In genomic region chr11:69362315-69362714, GRCh38 we compare ENCODE assay signal across 24 cellular contexts.
DNase-seq lines count a peak whose midpoint lies in the region; ATAC-seq, FAIRE-seq and TF ChIP-seq lines count a peak whose summit lies in the region.
"Had no signal": no experiment of that assay in that cellular context is flagged by ENCODE, and none has a peak within 500 bp of the region (broad histone marks: within the 10 kb centered on the region; RNA-seq: fewer than 3 reads in every experiment).

No MANE protein-coding gene starts in this region.

- H4K20me1 ChIP-seq in K562 (replicated peaks; ENCODE audit: control insufficient read depth, insufficient read depth, low read length) = no peaks in the 10 kb centered on the region

- BruUV-seq in K562 (replicated peaks; lab: Mats Ljungman, UMichigan) = no TSS peak

- no peak overlapping the region for H3K4me3 ChIP-seq in H7 (ENCODE audit: insufficient read depth, low read depth, low read length)
- no peak overlapping the region for H3K4me3 ChIP-seq in K562
- H3K4me3 ChIP-seq: adrenal gland, dorsolateral prefrontal cortex, SK-N-MC, spleen had no signal

- H3K4me3 Mint-ChIP-seq in activated T-cell treated with anti-CD3 and anti-CD28 coated beads, Interleukin-2, amount 50 U/mL, for 4 hours = no peak overlapping the region
- H3K4me3 Mint-ChIP-seq: activated T-helper 1 cell treated with anti-CD3 and anti-CD28 coated beads, Interleukin-12 subunit alpha, Interleukin-12 subunit beta, Interleukin-2, Interleukin-4 antibody, amounts not matched to agents 30 ng/mL and 10 ng/mL and 1 ng/mL, durations not matched to agents 14 hours and 24 hours and 36 hours; immature natural killer cell had no signal

- ATAC-seq in K562 (peak; percentile 59; the same call in 2 of the 3 replicates), HG03460 (IDR thresholded peaks at IDR 0.05; ENCODE audit: unreplicated experiment) (no peak)
- ATAC-seq in activated T-cell treated with anti-CD3 and anti-CD28 coated beads, Interleukin-2, amount 50 U/mL, for 4 hours = no peak

- TF ChIP-seq EP300 in K562 (IDR thresholded peaks at IDR 0.05; ENCODE audit: low read length) = no peak

- WGBS in K562 (ENCODE audit: insufficient coverage, low coverage, missing lambda C conversion rate) = 20% methylated on average over 3 of the region's 3 CpGs

- TF ChIP-seq CTCF in K562 (IDR thresholded peaks at IDR 0.05 in 2 of 3, conservative IDR thresholded peaks at IDR 0.05 in 1 of 3; ENCODE audit: insufficient read depth in 2 of 3, low read depth in 1 of 3, low read length in 3 of 3) = peak in 1 of 3 experiments; percentile 7; a peak in 1 of 6 replicates

- POLR2A ChIA-PET in K562 (lab: Yijun Ruan, JAX) = interaction anchor here (0.5 to 0.6 kb wide), 2 partner anchors 268 to 540 kb away, joined by 3 to 4 read pairs; no protein-coding TSS in a partner anchor

- no peak for FAIRE-seq in K562 (lab: Jason Lieb, UNC)
- FAIRE-seq: bronchial epithelial cell had no signal

- H3K36me3 ChIP-seq in H7 (replicated peaks; ENCODE audit: control insufficient read depth, insufficient read depth, low read length) (no peaks in the 10 kb centered on the region), K562 (ENCODE audit: control insufficient read depth, insufficient read depth, low read length) (no peaks in the 10 kb centered on the region; the same call in 2 of the 3 replicates)
- H3K36me3 ChIP-seq: adrenal gland, spleen had no signal

- 0 out of 2 replicates have a peak overlapping the region, but pooled peaks have one; percentile 3 for H2AFZ ChIP-seq in K562 (ENCODE audit: low read depth, low read length)

- peaks cover 3% of the 10 kb centered on the region for H3K9me3 Mint-ChIP-seq in activated T-cell treated with anti-CD3 and anti-CD28 coated beads, Interleukin-2, amount 50 U/mL, for 4 hours
- H3K9me3 Mint-ChIP-seq: activated T-helper 1 cell treated with anti-CD3 and anti-CD28 coated beads, Interleukin-12 subunit alpha, Interleukin-12 subunit beta, Interleukin-2, Interleukin-4 antibody, amounts not matched to agents 30 ng/mL and 10 ng/mL and 1 ng/mL, durations not matched to agents 14 hours and 24 hours and 36 hours had no signal

- no peaks in the 10 kb centered on the region for H3K4me1 Mint-ChIP-seq in activated T-cell treated with anti-CD3 and anti-CD28 coated beads, Interleukin-2, amount 50 U/mL, for 4 hours (ENCODE audit: low read depth)
- H3K4me1 Mint-ChIP-seq: immature natural killer cell had no signal

- H3K27me3 ChIP-seq in H7 (ENCODE audit: control insufficient read depth, insufficient read depth, low read length) (no peaks in the 10 kb centered on the region), K562 (ENCODE audit: control insufficient read depth in 2 of 2, insufficient read depth in 2 of 2, low read length in 2 of 2) (no peaks in the 10 kb centered on the region)
- H3K27me3 ChIP-seq: adrenal gland, dorsolateral prefrontal cortex, spleen had no signal

- no peak overlapping the region for H3K4me2 ChIP-seq in K562 (ENCODE audit: insufficient read depth, low read length)

- H3K4me1 ChIP-seq in K562 (replicated peaks in 1 of 2; ENCODE audit: control insufficient read depth in 2 of 2, insufficient read depth in 2 of 2, low read length in 2 of 2) = peaks cover 0 to 11% of the 10 kb centered on the region in 2 experiments; a peak in 4 of 5 replicates
- H3K4me1 ChIP-seq: adrenal gland, spleen had no signal

- no peaks in the 10 kb centered on the region for H3K27me3 Mint-ChIP-seq in activated T-cell treated with anti-CD3 and anti-CD28 coated beads, Interleukin-2, amount 50 U/mL, for 4 hours (ENCODE audit: low read depth)

- in situ Hi-C loops in K562 (cut with MboI) = no loop called here

- peak; percentile 22 for DNase-seq in activated CD8-positive, alpha-beta memory T cell treated with anti-CD3 and anti-CD28 coated beads, Interleukin-2, amount 50 U/mL, for 48 hours
- DNase-seq in activated CD8-positive, alpha-beta memory T cell treated with anti-CD3 and anti-CD28 coated beads, Interleukin-2, amount 50 U/mL, for 4 hours = no peak
- DNase-seq in H7 (peak; percentile 61), K562 (ENCODE audit: extremely low read depth in 1 of 4, low spot score in 3 of 4) (no peak), posterior vena cava (ENCODE audit: low spot score) (peak; percentile 22), NCI-H1417 treated with DMSO at 0.1 percent for 48 hours (lab: John Stamatoyannopoulos, UW) (no peak)
- DNase-seq in activated T-cell treated with anti-CD3 and anti-CD28 coated beads, Interleukin-2, amount 50 U/mL, for 4 hours = no peak
- DNase-seq: ACHN, immature natural killer cell, NCI-H1694, NCI-H748 treated with DMSO at 0.1 percent for 48 hours, spleen, substantia nigra, T-helper 2 cell had no signal

- no peak overlapping the region for H3K27ac ChIP-seq in K562 (ENCODE audit: extremely low read depth, low read depth, low read length)
- H3K27ac ChIP-seq: adrenal gland, C4-2B, dorsolateral prefrontal cortex, epithelial cell of prostate, HL-60, SK-N-MC, spleen, VCaP had no signal

- H3K9me1 ChIP-seq in K562 (ENCODE audit: control insufficient read depth, insufficient read depth, low read length) = no peaks in the 10 kb centered on the region

- TF ChIP-seq POLR2A in K562 (conservative IDR thresholded peaks at IDR 0.05) = no peak

- no peak overlapping the region for H3K9ac ChIP-seq in K562 (ENCODE audit: insufficient read depth in 1 of 2, low read depth in 2 of 2, low read length in 2 of 2)

- H3K36me3 Mint-ChIP-seq in activated T-cell treated with anti-CD3 and anti-CD28 coated beads, Interleukin-2, amount 50 U/mL, for 4 hours (ENCODE audit: insufficient read depth) = peaks cover 1% of the 10 kb centered on the region
- H3K36me3 Mint-ChIP-seq: immature natural killer cell had no signal

- H3K9me3 ChIP-seq in K562 (replicated peaks; ENCODE audit: control insufficient read depth, insufficient read depth, low read depth, low read length) = peaks cover 7% of the 10 kb centered on the region; the same call in 1 of the 2 replicates

- no peaks in the 10 kb centered on the region for H3K79me2 ChIP-seq in K562 (ENCODE audit: control insufficient read depth, insufficient read depth, low read length)

- CTCF ChIA-PET in K562 (lab: Yijun Ruan, JAX; ENCODE audit: low intra/inter-chr PET ratio) = no interaction called here

- no peak for TF ChIP-seq RAD21 in K562 (CRISPR knock-in tag; conservative IDR thresholded peaks at IDR 0.05 in 1 of 2, IDR thresholded peaks at IDR 0.05 in 1 of 2)

- intact Hi-C loops in K562 (cut with micrococcal nuclease) = loop anchor here (10.0 kb wide), 1 partner anchor 68 kb away; the partner anchor contains the start of gene MYEOV
- intact Hi-C loops in posterior vena cava (cut with DNase I) = no loop called here

TF ChIP-seq in K562, 482 proteins besides CTCF, POLR2A, EP300 and RAD21:
- TF ChIP-seq PHF8 (IDR thresholded peaks at IDR 0.05; ENCODE audit: borderline replicate concordance, low read length) (no peak), VEZF1 (CRISPR knock-in tag; IDR thresholded peaks at IDR 0.05) (peak; percentile 32; the same call in 1 of the 2 replicates), YY1 (IDR thresholded peaks at IDR 0.05; ENCODE audit: borderline replicate concordance in 1 of 3, control insufficient read depth in 1 of 3, extremely low read depth in 1 of 3, insufficient read depth in 3 of 3, insufficient read length in 1 of 3, insufficient replicate concordance in 2 of 3, low read depth in 1 of 3, low read length in 2 of 3) (peak in 1 of 3 experiments; percentile 12)

Comparison
In these comparisons a context has a peak if more than half of its experiments do, and no peak if none do; other contexts are left out.
1. DNase-seq: peak in activated CD8-positive, alpha-beta memory T cell treated with anti-CD3 and anti-CD28 coated beads, Interleukin-2, amount 50 U/mL, for 48 hours (single experiment), H7 (single experiment) and posterior vena cava (single experiment); none in activated CD8-positive, alpha-beta memory T cell treated with anti-CD3 and anti-CD28 coated beads, Interleukin-2, amount 50 U/mL, for 4 hours (single experiment), K562 (0 of 4), activated T-cell treated with anti-CD3 and anti-CD28 coated beads, Interleukin-2, amount 50 U/mL, for 4 hours (single experiment) and NCI-H1417 treated with DMSO at 0.1 percent for 48 hours (single experiment).